ENCODE assay signal across 8 cellular contexts in the genomic region with DNA sequence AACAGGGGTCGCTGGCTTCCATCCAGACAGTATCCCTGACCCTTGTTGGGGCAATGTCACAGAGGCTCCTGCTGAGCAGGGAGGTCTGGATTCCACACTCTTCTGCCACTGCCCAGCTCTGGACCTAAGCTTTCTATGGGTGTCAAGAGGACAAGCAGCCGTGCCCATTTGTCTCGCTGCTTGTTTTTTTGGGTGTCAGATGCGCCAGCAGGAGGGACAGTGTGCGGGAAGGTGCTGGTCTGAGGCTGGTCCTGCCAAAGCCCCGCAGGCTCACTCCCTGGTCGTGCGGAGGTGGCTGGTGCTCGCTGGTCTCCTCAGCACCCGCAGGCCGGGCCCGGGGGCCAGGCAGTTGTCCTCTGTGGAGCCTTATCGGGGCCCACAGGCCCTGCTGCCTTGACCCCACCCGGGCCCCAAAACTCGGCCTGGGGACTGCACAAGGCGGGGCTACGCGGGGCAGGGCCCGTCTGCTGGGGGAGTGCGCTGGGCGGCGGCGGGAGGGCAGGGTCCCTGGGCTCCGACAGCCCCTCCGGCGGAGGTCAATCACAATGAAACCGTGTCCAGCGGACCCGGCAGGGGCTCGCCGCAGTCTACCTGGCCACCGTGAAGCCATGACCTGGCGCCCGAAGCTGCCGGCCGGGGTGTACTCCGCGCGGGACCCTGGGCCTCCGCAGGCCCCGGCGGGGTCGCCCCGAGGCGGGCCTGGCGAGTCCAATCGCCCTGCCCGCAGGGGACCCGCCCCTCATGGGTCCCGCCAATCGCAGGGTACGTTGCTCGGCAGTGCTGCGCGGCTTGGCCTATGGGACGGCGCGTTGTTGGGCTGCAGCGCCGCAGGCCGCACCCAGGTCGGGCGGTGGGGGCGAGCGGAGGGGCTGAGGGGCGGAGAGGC. TPM values are rescaled to one million over a fixed set of nuclear protein-coding genes. Genes with fewer than 3 reads are reported as not detected.
DNase-seq lines count a peak whose midpoint lies in the region; TF ChIP-seq lines count a peak whose summit lies in the region.

A gene with protein sequence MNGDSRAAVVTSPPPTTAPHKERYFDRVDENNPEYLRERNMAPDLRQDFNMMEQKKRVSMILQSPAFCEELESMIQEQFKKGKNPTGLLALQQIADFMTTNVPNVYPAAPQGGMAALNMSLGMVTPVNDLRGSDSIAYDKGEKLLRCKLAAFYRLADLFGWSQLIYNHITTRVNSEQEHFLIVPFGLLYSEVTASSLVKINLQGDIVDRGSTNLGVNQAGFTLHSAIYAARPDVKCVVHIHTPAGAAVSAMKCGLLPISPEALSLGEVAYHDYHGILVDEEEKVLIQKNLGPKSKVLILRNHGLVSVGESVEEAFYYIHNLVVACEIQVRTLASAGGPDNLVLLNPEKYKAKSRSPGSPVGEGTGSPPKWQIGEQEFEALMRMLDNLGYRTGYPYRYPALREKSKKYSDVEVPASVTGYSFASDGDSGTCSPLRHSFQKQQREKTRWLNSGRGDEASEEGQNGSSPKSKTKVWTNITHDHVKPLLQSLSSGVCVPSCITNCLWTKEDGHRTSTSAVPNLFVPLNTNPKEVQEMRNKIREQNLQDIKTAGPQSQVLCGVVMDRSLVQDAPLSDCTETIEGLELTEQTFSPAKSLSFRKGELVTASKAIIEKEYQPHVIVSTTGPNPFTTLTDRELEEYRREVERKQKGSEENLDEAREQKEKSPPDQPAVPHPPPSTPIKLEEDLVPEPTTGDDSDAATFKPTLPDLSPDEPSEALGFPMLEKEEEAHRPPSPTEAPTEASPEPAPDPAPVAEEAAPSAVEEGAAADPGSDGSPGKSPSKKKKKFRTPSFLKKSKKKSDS (plus strand): TSS at position 822 of the 886 bp plus-strand sequence. CDS start 32,072 bp downstream, outside the sequence.

- no peaks in the 10 kb centered on the region for H3K9me3 ChIP-seq in SK-N-MC (ENCODE audit: low read depth, low read length)

- peaks cover 55% of the 10 kb centered on the region for H3K4me1 Mint-ChIP-seq in activated naive CD4-positive, alpha-beta T cell treated with anti-CD3 and anti-CD28 coated beads, Interleukin-2, amount 10 ng/mL, durations not matched to agents 7 days and 5 days

- in situ Hi-C loops in G401 (cut with HindIII; ENCODE audit: low sequenced_read_pairs) = loop anchor here (5.0 kb wide), 1 partner anchor 94 kb away; no protein-coding TSS in a partner anchor

- H3K36me3 Mint-ChIP-seq in activated naive CD4-positive, alpha-beta T cell treated with anti-CD3 and anti-CD28 coated beads, Interleukin-2, amount 10 ng/mL, durations not matched to agents 7 days and 5 days = peaks cover 26% of the 10 kb centered on the region

- H3K36me3 ChIP-seq in SK-N-MC (ENCODE audit: insufficient read depth, low read length) = no peaks in the 10 kb centered on the region

- peaks cover 7% of the 10 kb centered on the region for H3K9me3 Mint-ChIP-seq in activated naive CD4-positive, alpha-beta T cell treated with anti-CD3 and anti-CD28 coated beads, Interleukin-2, amount 10 ng/mL, durations not matched to agents 7 days and 5 days

- H3K9ac ChIP-seq in SK-N-MC (ENCODE audit: insufficient read length) = peak within 1 kb of the TSS; percentile 98

- no peaks in the 10 kb centered on the region for H3K27me3 Mint-ChIP-seq in activated naive CD4-positive, alpha-beta T cell treated with anti-CD3 and anti-CD28 coated beads, Interleukin-2, amount 10 ng/mL, durations not matched to agents 7 days and 5 days

- DNase-seq in G401 (ENCODE audit: low spot score) (peak; percentile 90), GOT3 (lab: John Stamatoyannopoulos, UW) (peak; percentile 90), LNCaP clone FGC (ENCODE audit: low read depth) (peak; percentile 61), SK-N-MC (ENCODE audit: low read depth, low spot score) (peak; percentile 45), germinal center (ENCODE audit: low spot score) (peak; percentile 99), nucleus accumbens (lab: John Stamatoyannopoulos, UW) (peak; percentile 44 to 97 (median 92)), superior temporal gyrus (ENCODE audit: extremely low spot score) (peak; percentile 96)
- DNase-seq in activated naive CD4-positive, alpha-beta T cell treated with anti-CD3 and anti-CD28 coated beads, Interleukin-2, amount 10 ng/mL, durations not matched to agents 7 days and 5 days = peak; percentile 91

- H3K4me3 ChIP-seq in LNCaP clone FGC (ENCODE audit: low read depth, low read length) = peak within 1 kb of the TSS; percentile 81
- peak within 1 kb of the TSS; percentile 96 for H3K4me3 ChIP-seq in SK-N-MC

- peak within 1 kb of the TSS; percentile 81; the same call in 1 of the 2 replicates for H3K27ac ChIP-seq in SK-N-MC

- no peak for TF ChIP-seq CTCF in LNCaP clone FGC (IDR thresholded peaks at IDR 0.05; ENCODE audit: control insufficient read depth, extremely low read depth, insufficient read depth)

- H3K4me3 Mint-ChIP-seq in activated naive CD4-positive, alpha-beta T cell treated with anti-CD3 and anti-CD28 coated beads, Interleukin-2, amount 10 ng/mL, durations not matched to agents 7 days and 5 days = peak within 1 kb of the TSS; percentile 95

- CTCF ChIA-PET in activated naive CD4-positive, alpha-beta T cell treated with anti-CD3 and anti-CD28 coated beads, Interleukin-2, amount 10 ng/mL, durations not matched to agents 7 days and 5 days (lab: Charles Lee) = no interaction called here

- peak within 1 kb of the TSS; percentile 93 for H3K27ac Mint-ChIP-seq in activated naive CD4-positive, alpha-beta T cell treated with anti-CD3 and anti-CD28 coated beads, Interleukin-2, amount 10 ng/mL, durations not matched to agents 7 days and 5 days

RNA-seq across cellular contexts. Expression of the gene that starts here (rescaled TPM):
- total RNA-seq in G401 (2014; rRNA removed; shearing (Covaris generic)) = 82.3 and 121 TPM in 2 replicates

Comparison
In these comparisons a context has a peak if more than half of its experiments do, and no peak if none do; other contexts are left out.
1. Peak in every context shown above with its lines: DNase-seq, H3K4me3 ChIP-seq and H3K27ac ChIP-seq.
2. DNase-seq: peak in every context shown above with its lines; median percentile 99 in germinal center; 96 in superior temporal gyrus; 92 in nucleus accumbens; 91 in activated naive CD4-positive, alpha-beta T cell treated with anti-CD3 and anti-CD28 coated beads, Interleukin-2, amount 10 ng/mL, durations not matched to agents 7 days and 5 days; 90 in G401; 90 in GOT3; 61 in LNCaP clone FGC; 45 in SK-N-MC.